Comparison of ENCODE assay signal across 10 cellular contexts in the genomic region with DNA sequence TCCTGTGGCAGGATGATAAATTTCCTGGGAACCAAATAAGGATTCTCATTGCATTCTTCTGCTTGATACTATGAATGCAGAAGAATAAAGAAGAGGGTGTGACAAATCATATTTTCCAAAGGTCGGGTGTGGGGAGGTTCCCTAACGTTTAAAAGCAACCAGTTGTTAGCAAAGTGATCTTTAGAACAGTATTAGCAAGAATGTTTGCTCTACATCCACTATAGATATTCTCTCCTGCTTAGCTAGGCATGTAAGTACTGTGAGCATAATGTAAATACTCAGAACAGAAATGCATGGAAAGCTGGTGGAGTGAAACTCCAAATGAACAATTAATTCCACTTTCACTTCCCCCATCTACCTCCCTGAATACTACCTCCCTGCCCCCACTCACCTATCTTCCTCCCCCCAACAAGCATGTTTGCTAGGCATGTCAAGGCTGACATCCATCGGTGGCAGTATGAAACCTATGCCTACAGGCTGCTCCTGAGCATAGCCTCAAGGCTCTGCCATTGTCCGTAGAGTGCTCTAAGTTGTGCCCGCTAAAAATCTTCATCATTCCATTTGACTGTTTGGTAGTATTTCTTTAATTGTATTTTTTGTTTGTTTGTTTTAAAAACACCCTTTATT.
DNase-seq lines count a peak whose midpoint lies in the region; ATAC-seq and TF ChIP-seq lines count a peak whose summit lies in the region.
"Had no signal": no experiment of that assay in that cellular context is flagged by ENCODE, and none has a peak within 500 bp of the region (broad histone marks: within the 10 kb centered on the region; RNA-seq: fewer than 3 reads in every experiment).

No MANE protein-coding gene starts in this region.

- peak; percentile 45 for DNase-seq in Daoy (ENCODE audit: low read depth)
- DNase-seq in activated naive CD8-positive, alpha-beta T cell treated with anti-CD3 and anti-CD28 coated beads for 36 hours = no peak
- DNase-seq in heart right ventricle = no peak
- DNase-seq in sciatic nerve (ENCODE audit: low spot score) = no peak
- no peak for DNase-seq in WTC11 (ENCODE audit: low spot score)
- no peak for DNase-seq in T-helper 2 cell
- DNase-seq in activated CD4-positive, alpha-beta T cell treated with anti-CD3 and anti-CD28 coated beads, Interleukin-2, amount 10 ng/mL, durations not matched to agents 24 days and 14 days = no peak

- CTCF ChIA-PET in WTC11 (lab: Charles Lee) = no interaction called here

- 47 to 67% methylated on average over 5 of the region's 5 CpGs for WGBS in heart right ventricle, 2 donors

- ATAC-seq in heart right ventricle (peak in 7 of 8 donors; percentile 1 to 46 (median 17)), sciatic nerve (peak; percentile 15), WTC11 (no peak), GM21619 (IDR thresholded peaks at IDR 0.05; ENCODE audit: unreplicated experiment) (no peak)

- TF ChIP-seq CTCF in heart right ventricle (IDR thresholded peaks at IDR 0.05) = no peak
- no peak for TF ChIP-seq CTCF in WTC11 (IDR thresholded peaks at IDR 0.05)

- peak overlapping the region; percentile 1 to 59 (median 50) for H3K4me3 ChIP-seq in heart right ventricle
- H3K4me3 ChIP-seq: SK-N-MC had no signal

- no peaks in the 10 kb centered on the region for H3K9me3 Mint-ChIP-seq in activated naive CD8-positive, alpha-beta T cell treated with anti-CD3 and anti-CD28 coated beads for 36 hours
- no peaks in the 10 kb centered on the region for H3K9me3 Mint-ChIP-seq in WTC11
- H3K9me3 Mint-ChIP-seq in activated CD4-positive, alpha-beta T cell treated with anti-CD3 and anti-CD28 coated beads, Interleukin-2, amount 10 ng/mL, durations not matched to agents 24 days and 14 days = no peaks in the 10 kb centered on the region

- H3K36me3 Mint-ChIP-seq in activated naive CD8-positive, alpha-beta T cell treated with anti-CD3 and anti-CD28 coated beads for 36 hours = peaks cover 35% of the 10 kb centered on the region
- no peaks in the 10 kb centered on the region for H3K36me3 Mint-ChIP-seq in WTC11
- H3K36me3 Mint-ChIP-seq in activated CD4-positive, alpha-beta T cell treated with anti-CD3 and anti-CD28 coated beads, Interleukin-2, amount 10 ng/mL, durations not matched to agents 24 days and 14 days (ENCODE audit: low read depth) = no peaks in the 10 kb centered on the region

- H3K36me3 ChIP-seq in heart right ventricle = no peaks in the 10 kb centered on the region

- peak overlapping the region; percentile 46 for H3K27ac Mint-ChIP-seq in activated naive CD8-positive, alpha-beta T cell treated with anti-CD3 and anti-CD28 coated beads for 36 hours
- no peak overlapping the region for H3K27ac Mint-ChIP-seq in WTC11
- no peak overlapping the region for H3K27ac Mint-ChIP-seq in activated CD4-positive, alpha-beta T cell treated with anti-CD3 and anti-CD28 coated beads, Interleukin-2, amount 10 ng/mL, durations not matched to agents 24 days and 14 days
- H3K27ac Mint-ChIP-seq: activated naive CD8-positive, alpha-beta T cell had no signal

- POLR2A ChIA-PET in WTC11 (lab: Charles Lee) = no interaction called here

- H3K4me1 Mint-ChIP-seq in activated naive CD8-positive, alpha-beta T cell treated with anti-CD3 and anti-CD28 coated beads for 36 hours = peaks cover 32% of the 10 kb centered on the region
- H3K4me1 Mint-ChIP-seq in WTC11 = peaks cover 21% of the 10 kb centered on the region
- H3K4me1 Mint-ChIP-seq in activated CD4-positive, alpha-beta T cell treated with anti-CD3 and anti-CD28 coated beads, Interleukin-2, amount 10 ng/mL, durations not matched to agents 24 days and 14 days = no peaks in the 10 kb centered on the region

- no peaks in the 10 kb centered on the region for H3K27me3 Mint-ChIP-seq in activated naive CD8-positive, alpha-beta T cell treated with anti-CD3 and anti-CD28 coated beads for 36 hours
- H3K27me3 Mint-ChIP-seq in WTC11 (ENCODE audit: low read depth) = no peaks in the 10 kb centered on the region
- H3K27me3 Mint-ChIP-seq in activated CD4-positive, alpha-beta T cell treated with anti-CD3 and anti-CD28 coated beads, Interleukin-2, amount 10 ng/mL, durations not matched to agents 24 days and 14 days = no peaks in the 10 kb centered on the region
- H3K27me3 Mint-ChIP-seq: activated naive CD8-positive, alpha-beta T cell had no signal

- H3K4me3 Mint-ChIP-seq in activated naive CD8-positive, alpha-beta T cell treated with anti-CD3 and anti-CD28 coated beads for 36 hours = no peak overlapping the region
- no peak overlapping the region for H3K4me3 Mint-ChIP-seq in WTC11
- no peak overlapping the region for H3K4me3 Mint-ChIP-seq in activated CD4-positive, alpha-beta T cell treated with anti-CD3 and anti-CD28 coated beads, Interleukin-2, amount 10 ng/mL, durations not matched to agents 24 days and 14 days
- H3K4me3 Mint-ChIP-seq: activated naive CD8-positive, alpha-beta T cell had no signal

- H3K27ac ChIP-seq in heart right ventricle = peak overlapping the region; percentile 88 to 98 (median 95)
- H3K27ac ChIP-seq: SK-N-MC had no signal

- H3K4me1 ChIP-seq in heart right ventricle = peaks cover 9 to 97% (median 72%) of the 10 kb centered on the region in 9 donors

- no peaks in the 10 kb centered on the region for H3K9me3 ChIP-seq in heart right ventricle

- intact Hi-C loops in heart right ventricle (cut with DNase I) = loop anchor here in 3 of 10 donors (5.0 to 10.0 kb wide), 4 partner anchors 171 to 521 kb away; partner anchors contain the start of gene ZBTB20 (in 1 of the 3)
- intact Hi-C loops in sciatic nerve (cut with DNase I) = no loop called here
- intact Hi-C loops in activated CD4-positive, alpha-beta T cell treated with anti-CD3 and anti-CD28 coated beads, Interleukin-2, amount 10 ng/mL, durations not matched to agents 24 days and 14 days (cut with micrococcal nuclease) = no loop called here

- no peaks in the 10 kb centered on the region for H3K27me3 ChIP-seq in heart right ventricle

TF ChIP-seq in WTC11, 78 proteins besides CTCF, POLR2A, EP300 and RAD21:
- TF ChIP-seq NR1H2 (CRISPR knock-in tag; IDR thresholded peaks at IDR 0.05) (no peak), ETV6 (CRISPR knock-in tag; IDR thresholded peaks at IDR 0.05) (no peak), NR3C1 (CRISPR knock-in tag; conservative IDR thresholded peaks at IDR 0.05; ENCODE audit: low read depth) (no peak), ZBTB21 (CRISPR knock-in tag; IDR thresholded peaks at IDR 0.05; ENCODE audit: borderline replicate concordance) (no peak), OVOL2 (CRISPR knock-in tag; IDR thresholded peaks at IDR 0.05; ENCODE audit: borderline replicate concordance) (no peak), SOX15 (CRISPR knock-in tag; IDR thresholded peaks at IDR 0.05) (no peak)
- TF ChIP-seq, protein P1, sequence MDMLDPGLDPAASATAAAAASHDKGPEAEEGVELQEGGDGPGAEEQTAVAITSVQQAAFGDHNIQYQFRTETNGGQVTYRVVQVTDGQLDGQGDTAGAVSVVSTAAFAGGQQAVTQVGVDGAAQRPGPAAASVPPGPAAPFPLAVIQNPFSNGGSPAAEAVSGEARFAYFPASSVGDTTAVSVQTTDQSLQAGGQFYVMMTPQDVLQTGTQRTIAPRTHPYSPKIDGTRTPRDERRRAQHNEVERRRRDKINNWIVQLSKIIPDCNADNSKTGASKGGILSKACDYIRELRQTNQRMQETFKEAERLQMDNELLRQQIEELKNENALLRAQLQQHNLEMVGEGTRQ (CRISPR knock-in tag; IDR thresholded peaks at IDR 0.05) = no peak

Comparison
In these comparisons a context has a peak if more than half of its experiments do, and no peak if none do; other contexts are left out.
1. ATAC-seq: peak in heart right ventricle (7 of 8) and sciatic nerve (single experiment); none in WTC11 (single experiment) and GM21619 (single experiment).